In the genomic region with DNA sequence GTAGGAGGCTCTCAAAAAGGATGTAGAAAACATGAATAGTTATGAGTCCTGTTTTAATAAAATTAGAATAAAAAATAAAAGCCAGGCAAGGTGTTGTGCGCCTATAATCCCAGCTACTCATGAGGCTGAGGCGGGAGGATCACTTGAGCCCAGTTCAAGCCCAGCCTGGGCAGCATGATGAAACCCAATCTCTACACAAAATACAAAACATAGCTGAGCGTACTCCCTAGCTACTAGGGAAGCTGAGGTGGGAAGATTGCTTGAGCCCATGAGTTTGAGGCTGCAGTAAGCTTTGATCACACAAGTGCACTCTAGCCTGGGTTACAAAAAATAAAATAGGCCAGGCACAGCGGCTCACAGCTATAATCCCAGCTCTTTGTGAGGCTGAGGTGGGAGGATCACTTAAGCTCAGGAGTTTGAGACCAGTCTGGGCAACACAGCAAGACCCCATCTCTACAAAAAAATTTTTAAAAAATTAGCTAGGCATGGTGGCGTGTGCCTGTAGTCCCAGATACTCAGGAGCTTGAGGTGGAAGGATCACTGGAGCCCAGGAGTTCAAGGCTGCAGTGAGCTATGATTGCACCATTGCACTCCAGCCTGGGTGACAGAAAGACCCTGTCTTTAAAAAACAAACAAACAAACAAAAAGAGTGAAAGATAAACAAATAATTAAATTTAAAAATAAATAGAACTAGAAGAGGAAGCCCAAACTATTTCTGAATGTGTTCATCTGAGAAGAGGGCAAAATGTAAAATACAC, we compare ENCODE assay signal across 14 cellular contexts. TPM values are rescaled to one million over a fixed set of nuclear protein-coding genes. Genes with fewer than 3 reads are reported as not detected.
DNase-seq lines count a peak whose midpoint lies in the region; ATAC-seq and TF ChIP-seq lines count a peak whose summit lies in the region.
"Had no signal": no experiment of that assay in that cellular context is flagged by ENCODE, and none has a peak within 500 bp of the region (broad histone marks: within the 10 kb centered on the region; RNA-seq: fewer than 3 reads in every experiment).

No MANE protein-coding gene starts in this region.

- H3K4me1 ChIP-seq in ascending aorta (peaks cover 0 to 11% of the 10 kb centered on the region in 2 donors), psoas muscle (peaks cover 12% of the 10 kb centered on the region)

- intact Hi-C loops in ascending aorta (cut with DNase I) (no loop called here), psoas muscle (cut with DNase I) (no loop called here)

- 75 to 93% (median 87%) methylated on average over 5 of the region's 5 CpGs for WGBS in psoas muscle, 3 donors

- H3K36me3 ChIP-seq in ascending aorta, result no peaks in the 10 kb centered on the region
- no peaks in the 10 kb centered on the region for H3K36me3 ChIP-seq in psoas muscle (ENCODE audit: insufficient read depth in 1 of 2, low read depth in 1 of 2)
- H3K36me3 ChIP-seq: breast epithelium, tibial artery had no signal

- H3K36me3 Mint-ChIP-seq in IgD-negative memory B cell, result peaks cover 1% of the 10 kb centered on the region

- H3K4me1 Mint-ChIP-seq in IgD-negative memory B cell, result peaks cover 28 to 33% (median 32%) of the 10 kb centered on the region in 3 donors

- H3K4me3 ChIP-seq in ascending aorta (peak overlapping the region; percentile 42 to 45), psoas muscle (peak overlapping the region; percentile 32)

- H3K27ac Mint-ChIP-seq in IgD-negative memory B cell, result peak overlapping the region; percentile 90 to 95 (median 93)

- no peak for TF ChIP-seq CTCF in ascending aorta (IDR thresholded peaks at IDR 0.05)
- TF ChIP-seq CTCF in psoas muscle (IDR thresholded peaks at IDR 0.05), result no peak

- peak overlapping the region in 3 of 4 donors; percentile 54 to 83 (median 75) for H3K4me3 Mint-ChIP-seq in IgD-negative memory B cell

- H3K27me3 ChIP-seq in ascending aorta (no peaks in the 10 kb centered on the region), psoas muscle (ENCODE audit: insufficient read depth in 3 of 3, low read length in 2 of 3) (no peaks in the 10 kb centered on the region)
- H3K27me3 ChIP-seq: breast epithelium, tibial artery had no signal

- DNase-seq in DMS 273 (lab: John Stamatoyannopoulos, UW; ENCODE audit: unreplicated experiment) (peak; percentile 43), DMS 273 treated with DMSO at 0.1 percent for 48 hours (lab: John Stamatoyannopoulos, UW) (no peak), ascending aorta (ENCODE audit: low spot score in 2 of 2) (no peak), psoas muscle (no peak), OCI-M2 (lab: John Stamatoyannopoulos, UW; ENCODE audit: unreplicated experiment) (no peak), KG1 (lab: John Stamatoyannopoulos, UW) (no peak)
- DNase-seq in central memory CD4-positive, alpha-beta T cell, result no peak

- no peak for ATAC-seq in psoas muscle

- H3K9me3 ChIP-seq in ascending aorta (no peaks in the 10 kb centered on the region), psoas muscle (no peaks in the 10 kb centered on the region)
- H3K9me3 ChIP-seq: breast epithelium, tibial artery had no signal

- no peaks in the 10 kb centered on the region for H3K9me3 Mint-ChIP-seq in IgD-negative memory B cell

- peak overlapping the region in 1 of 2 donors; percentile 26 for H3K27ac ChIP-seq in ascending aorta
- H3K27ac ChIP-seq in psoas muscle, result no peak overlapping the region
- H3K27ac ChIP-seq: 22Rv1, tibial artery had no signal

- peaks cover 10% of the 10 kb centered on the region for H3K27me3 Mint-ChIP-seq in IgD-negative memory B cell

RNA-seq across cellular contexts. Expression of a gene that starts 17.2 kb away (rescaled TPM):
- polyA plus RNA-seq in IgD-negative memory B cell (not detected), psoas muscle (not detected)
- total RNA-seq in ascending aorta (not detected), psoas muscle (not detected)
- total RNA-seq: breast epithelium, esophagus mucosa, MCF 10A, omental fat pad had no signal

RNA-seq across cellular contexts. Expression of a gene that starts 22.0 kb away (rescaled TPM):
- polyA plus RNA-seq in IgD-negative memory B cell, result not detected
- not detected for total RNA-seq in ascending aorta
- total RNA-seq in psoas muscle, result not detected
- not detected for polyA plus RNA-seq in psoas muscle
- total RNA-seq: breast epithelium, esophagus mucosa, MCF 10A, omental fat pad had no signal

RNA-seq across cellular contexts. Expression of a gene that starts 24.9 kb away (rescaled TPM):
- polyA plus RNA-seq in IgD-negative memory B cell (not detected), psoas muscle (not detected)
- total RNA-seq in ascending aorta (not detected), psoas muscle (not detected)
- total RNA-seq: breast epithelium, esophagus mucosa, MCF 10A, omental fat pad had no signal

RNA-seq across cellular contexts. Expression of a gene that starts 29.2 kb away (rescaled TPM):
- polyA plus RNA-seq in IgD-negative memory B cell (not detected), psoas muscle (not detected)
- total RNA-seq in ascending aorta (not detected), psoas muscle (not detected)
- total RNA-seq: breast epithelium, esophagus mucosa, MCF 10A, omental fat pad had no signal

RNA-seq across cellular contexts. Expression of a gene that starts 42.3 kb away (rescaled TPM):
- polyA plus RNA-seq in IgD-negative memory B cell (39.1 TPM), psoas muscle (10 to 100 TPM in 1 of 3 donors, 1 to 10 TPM in 1, under 1 TPM in 1; 0.72 to 12.6 (median 2.1) TPM)
- total RNA-seq in ascending aorta (1.8 TPM), psoas muscle (1 to 10 TPM in 2 of 4 donors, under 1 TPM in 2; 0.44 to 8.4 (median 1.5) TPM)
